Comparison of ENCODE assay signal across 13 cellular contexts in the genomic region with DNA sequence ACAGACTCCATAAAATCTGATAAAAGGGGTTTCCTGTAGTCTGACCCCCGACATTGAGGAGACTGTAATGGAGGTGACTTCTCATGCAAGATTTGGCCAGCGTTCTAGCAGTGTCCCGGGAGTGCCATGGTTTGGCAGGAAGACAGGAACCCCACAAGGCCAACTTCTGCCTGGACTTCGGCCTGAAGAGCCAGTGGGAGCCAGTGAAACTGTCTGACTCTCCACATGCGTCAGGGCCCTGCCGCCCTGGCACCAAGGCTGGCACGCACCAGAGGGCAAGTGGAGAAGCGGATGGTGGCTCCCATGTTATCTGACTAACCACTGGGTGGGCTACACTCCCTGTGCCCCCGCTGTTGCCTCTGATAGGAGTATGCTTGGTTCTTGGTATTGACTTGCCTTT.
"Had no signal": no experiment of that assay in that cellular context is flagged by ENCODE, and none has a peak within 500 bp of the region (broad histone marks: within the 10 kb centered on the region; RNA-seq: fewer than 3 reads in every experiment).

No MANE protein-coding gene starts in this region.

- ATAC-seq: activated CD8-positive, alpha-beta T cell treated with anti-CD3 and anti-CD28 coated beads for 36 hours; left colon had no signal

- H3K36me3 ChIP-seq: SJCRH30 had no signal

- H3K4me1 ChIP-seq: SJCRH30, suprapubic skin had no signal

- H3K4me3 ChIP-seq: SJCRH30, suprapubic skin had no signal

- H3K27me3 ChIP-seq: SJCRH30, suprapubic skin had no signal

- H3K27ac ChIP-seq: SJCRH30, suprapubic skin had no signal

- DNase-seq: activated CD4-positive, CD25-positive, alpha-beta regulatory T cell treated with anti-CD3 and anti-CD28 coated beads, Interleukin-2, amount 50 U/mL, for 72 hours; activated CD8-positive, alpha-beta memory T cell treated with anti-CD3 and anti-CD28 coated beads, Interleukin-2, amount 50 U/mL, for 4 hours; activated CD8-positive, alpha-beta T cell treated with anti-CD3 and anti-CD28 coated beads for 36 hours; central memory CD4-positive, alpha-beta T cell; effector memory CD4-positive, alpha-beta T cell; glutamatergic neuron; left colon; mesenchymal stem cell; SJCRH30; stimulated activated CD4-positive, alpha-beta T cell treated with anti-CD3 and anti-CD28 coated beads, Interleukin-1b, Interleukin-23, amount 100 ng/mL, for 48 hours; stimulated activated naive CD4-positive, alpha-beta T cell; SW 1271 had no signal

- H3K9me3 ChIP-seq: SJCRH30, suprapubic skin had no signal
